1 cellular context compared by ENCODE assay signal in genomic region chr4:185017964-185018772, GRCh38.
TF ChIP-seq lines count a peak whose summit lies in the region.

A gene with protein sequence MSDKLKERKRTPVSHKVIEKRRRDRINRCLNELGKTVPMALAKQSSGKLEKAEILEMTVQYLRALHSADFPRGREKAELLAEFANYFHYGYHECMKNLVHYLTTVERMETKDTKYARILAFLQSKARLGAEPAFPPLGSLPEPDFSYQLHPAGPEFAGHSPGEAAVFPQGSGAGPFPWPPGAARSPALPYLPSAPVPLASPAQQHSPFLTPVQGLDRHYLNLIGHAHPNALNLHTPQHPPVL (plus strand): TSS chr4:185018490. CDS start chr4:185018929, 439 bp downstream.

TF ChIP-seq in GM23338, 12 proteins besides CTCF, POLR2A, EP300 and RAD21 (continued from another document):
- TF ChIP-seq NANOG (IDR thresholded peaks at IDR 0.05; ENCODE audit: borderline replicate concordance) (no peak), POLR2AphosphoS5 (IDR thresholded peaks at IDR 0.05; ENCODE audit: low read depth) (no peak)
- TF ChIP-seq, protein P1, sequence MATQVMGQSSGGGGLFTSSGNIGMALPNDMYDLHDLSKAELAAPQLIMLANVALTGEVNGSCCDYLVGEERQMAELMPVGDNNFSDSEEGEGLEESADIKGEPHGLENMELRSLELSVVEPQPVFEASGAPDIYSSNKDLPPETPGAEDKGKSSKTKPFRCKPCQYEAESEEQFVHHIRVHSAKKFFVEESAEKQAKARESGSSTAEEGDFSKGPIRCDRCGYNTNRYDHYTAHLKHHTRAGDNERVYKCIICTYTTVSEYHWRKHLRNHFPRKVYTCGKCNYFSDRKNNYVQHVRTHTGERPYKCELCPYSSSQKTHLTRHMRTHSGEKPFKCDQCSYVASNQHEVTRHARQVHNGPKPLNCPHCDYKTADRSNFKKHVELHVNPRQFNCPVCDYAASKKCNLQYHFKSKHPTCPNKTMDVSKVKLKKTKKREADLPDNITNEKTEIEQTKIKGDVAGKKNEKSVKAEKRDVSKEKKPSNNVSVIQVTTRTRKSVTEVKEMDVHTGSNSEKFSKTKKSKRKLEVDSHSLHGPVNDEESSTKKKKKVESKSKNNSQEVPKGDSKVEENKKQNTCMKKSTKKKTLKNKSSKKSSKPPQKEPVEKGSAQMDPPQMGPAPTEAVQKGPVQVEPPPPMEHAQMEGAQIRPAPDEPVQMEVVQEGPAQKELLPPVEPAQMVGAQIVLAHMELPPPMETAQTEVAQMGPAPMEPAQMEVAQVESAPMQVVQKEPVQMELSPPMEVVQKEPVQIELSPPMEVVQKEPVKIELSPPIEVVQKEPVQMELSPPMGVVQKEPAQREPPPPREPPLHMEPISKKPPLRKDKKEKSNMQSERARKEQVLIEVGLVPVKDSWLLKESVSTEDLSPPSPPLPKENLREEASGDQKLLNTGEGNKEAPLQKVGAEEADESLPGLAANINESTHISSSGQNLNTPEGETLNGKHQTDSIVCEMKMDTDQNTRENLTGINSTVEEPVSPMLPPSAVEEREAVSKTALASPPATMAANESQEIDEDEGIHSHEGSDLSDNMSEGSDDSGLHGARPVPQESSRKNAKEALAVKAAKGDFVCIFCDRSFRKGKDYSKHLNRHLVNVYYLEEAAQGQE (IDR thresholded peaks at IDR 0.05; ENCODE audit: unreplicated experiment): no peak
